15 cellular contexts compared by ENCODE assay signal in the genomic region with DNA sequence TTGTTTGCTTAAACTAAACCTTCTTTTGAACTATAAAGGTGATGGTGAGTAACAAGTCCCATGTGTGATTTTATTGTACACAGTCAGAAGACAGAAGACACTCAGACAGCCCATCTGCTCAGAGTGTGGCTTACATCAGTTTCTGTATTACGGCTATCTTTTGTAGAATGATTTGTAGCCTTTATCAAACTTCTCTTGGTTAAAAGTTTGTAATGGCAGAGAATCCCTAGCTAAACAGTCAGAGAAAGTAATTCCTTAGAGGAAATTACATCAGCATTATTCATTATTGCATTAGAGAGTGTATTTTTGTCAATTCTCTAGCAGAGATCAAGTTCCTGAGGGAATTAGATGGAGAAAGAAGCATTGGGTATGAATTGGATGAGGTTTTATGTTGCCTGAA.
DNase-seq lines count a peak whose midpoint lies in the region; ATAC-seq and TF ChIP-seq lines count a peak whose summit lies in the region.
"Had no signal": no experiment of that assay in that cellular context is flagged by ENCODE, and none has a peak within 500 bp of the region (broad histone marks: within the 10 kb centered on the region; RNA-seq: fewer than 3 reads in every experiment).

No MANE protein-coding gene starts in this region.

- H3K4me1 ChIP-seq in A673 (ENCODE audit: insufficient read depth, low read length, poor library complexity, severe bottlenecking) (no peaks in the 10 kb centered on the region), mesenchymal stem cell (ENCODE audit: control insufficient read depth, insufficient read depth, low read depth, low read length) (no peaks in the 10 kb centered on the region), thyroid gland (no peaks in the 10 kb centered on the region), PC-3 (ENCODE audit: insufficient read depth, low read length) (no peaks in the 10 kb centered on the region)
- H3K4me1 ChIP-seq: BE2C, HAP-1 had no signal

- H3K4me3 Mint-ChIP-seq in natural killer cell, result no peak overlapping the region
- no peak overlapping the region for H3K4me3 Mint-ChIP-seq in CD4-positive, alpha-beta T cell
- H3K4me3 Mint-ChIP-seq: CD4-positive, CD25-positive, alpha-beta regulatory T cell had no signal

- DNase-seq in A673 (ENCODE audit: low spot score), result peak; percentile 10
- peak; percentile 12 for DNase-seq in SK-N-MC (ENCODE audit: low read depth, low spot score)
- DNase-seq in fibroblast of peridontal ligament (ENCODE audit: extremely low read depth), result peak; percentile 7
- peak; percentile 31 for DNase-seq in mesenchymal stem cell
- DNase-seq in thyroid gland, result no peak
- no peak for DNase-seq in PC-3
- DNase-seq in natural killer cell, result no peak
- DNase-seq in CD4-positive, alpha-beta T cell, result no peak
- DNase-seq: ACHN; BE2C; C1 segment of cervical spinal cord; CD4-positive, CD25-positive, alpha-beta regulatory T cell; DMS79 treated with DMSO at 0.1 percent for 48 hours; GF-D8 had no signal

- H4K20me1 ChIP-seq in PC-3 (ENCODE audit: low read length), result no peaks in the 10 kb centered on the region

- H3K4ac ChIP-seq in mesenchymal stem cell (ENCODE audit: low read depth in 1 of 2, low read length in 2 of 2), result no peak overlapping the region

- H2BK120ac ChIP-seq in mesenchymal stem cell (ENCODE audit: low read depth, low read length), result no peak overlapping the region

- no peaks in the 10 kb centered on the region for H3K79me2 ChIP-seq in PC-3 (ENCODE audit: low read length)

- no peaks in the 10 kb centered on the region for H3K4me1 Mint-ChIP-seq in natural killer cell
- no peaks in the 10 kb centered on the region for H3K4me1 Mint-ChIP-seq in CD4-positive, alpha-beta T cell (ENCODE audit: low read depth)
- H3K4me1 Mint-ChIP-seq: CD4-positive, CD25-positive, alpha-beta regulatory T cell had no signal

- POLR2A ChIA-PET in A673 (lab: Charles Lee; ENCODE audit: low non-redundant PET), result no interaction called here
- POLR2A ChIA-PET in PC-3 (lab: Charles Lee; ENCODE audit: unreplicated experiment), result no interaction called here
- POLR2A ChIA-PET in CD4-positive, alpha-beta T cell (lab: Charles Lee), result no interaction called here

- H3K4me3 ChIP-seq in A673 (ENCODE audit: low read depth, low read length, poor library complexity, severe bottlenecking) (no peak overlapping the region), SK-N-MC (0 out of 2 replicates have a peak overlapping the region, but pooled peaks have one; percentile 12), mesenchymal stem cell (ENCODE audit: insufficient read depth in 1 of 2, low read depth in 1 of 2, low read length in 2 of 2) (no peak overlapping the region), thyroid gland (replicated peaks in 1 of 3) (no peak overlapping the region), PC-3 (ENCODE audit: low read length) (no peak overlapping the region)
- H3K4me3 ChIP-seq: HAP-1 had no signal

- no peak overlapping the region for H3K27ac ChIP-seq in A673 (ENCODE audit: low read depth, low read length, poor library complexity, severe bottlenecking)
- H3K27ac ChIP-seq in SK-N-MC, result peak overlapping the region; percentile 9; the same call in 1 of the 2 replicates
- no peak overlapping the region for H3K27ac ChIP-seq in mesenchymal stem cell (ENCODE audit: low read length, poor library complexity, severe bottlenecking)
- no peak overlapping the region for H3K27ac ChIP-seq in thyroid gland
- H3K27ac ChIP-seq in PC-3 (ENCODE audit: low read length), result no peak overlapping the region
- H3K27ac ChIP-seq in CD4-positive, alpha-beta T cell (ENCODE audit: low read depth, low read length), result no peak overlapping the region

- no peak overlapping the region for H2AK5ac ChIP-seq in mesenchymal stem cell (ENCODE audit: low read length, severe bottlenecking)

- H3K36me3 ChIP-seq in A673 (ENCODE audit: insufficient read depth, low read length, poor library complexity, severe bottlenecking) (no peaks in the 10 kb centered on the region), SK-N-MC (ENCODE audit: insufficient read depth, low read length) (no peaks in the 10 kb centered on the region), mesenchymal stem cell (ENCODE audit: control insufficient read depth in 1 of 2, insufficient read depth in 2 of 2, low read depth in 1 of 2, low read length in 2 of 2) (no peaks in the 10 kb centered on the region), thyroid gland (no peaks in the 10 kb centered on the region), PC-3 (ENCODE audit: low read depth, low read length) (no peaks in the 10 kb centered on the region)
- H3K36me3 ChIP-seq: BE2C, HAP-1 had no signal

- WGBS in mesenchymal stem cell, result no CpG with 5 or more reads among the region's 1 CpG
- WGBS in thyroid gland, 2 donors, result 78 to 83% methylated on average over 1 of the region's 1 CpG

- no peaks in the 10 kb centered on the region for H3K9me2 ChIP-seq in PC-3 (replicated peaks; ENCODE audit: low read length)

- H3K27me3 ChIP-seq in A673 (replicated peaks; ENCODE audit: insufficient read depth, low read depth, low read length, poor library complexity) (no peaks in the 10 kb centered on the region), mesenchymal stem cell (ENCODE audit: control insufficient read depth in 1 of 2, insufficient read depth in 1 of 2, low read length in 2 of 2) (no peaks in the 10 kb centered on the region), thyroid gland (no peaks in the 10 kb centered on the region), PC-3 (ENCODE audit: low read length) (no peaks in the 10 kb centered on the region)
- H3K27me3 ChIP-seq in CD4-positive, alpha-beta T cell (ENCODE audit: control insufficient read depth, insufficient read depth, low read length), result no peaks in the 10 kb centered on the region
- H3K27me3 ChIP-seq: BE2C had no signal

- no peaks in the 10 kb centered on the region for H3K79me1 ChIP-seq in mesenchymal stem cell (replicated peaks; ENCODE audit: low read length, poor library complexity, severe bottlenecking)

- H3K9me3 ChIP-seq in A673 (ENCODE audit: low read depth, low read length, poor library complexity, severe bottlenecking) (no peaks in the 10 kb centered on the region), SK-N-MC (ENCODE audit: low read depth, low read length) (no peaks in the 10 kb centered on the region), mesenchymal stem cell (ENCODE audit: control insufficient read depth, low read length) (peaks cover 3% of the 10 kb centered on the region), thyroid gland (no peaks in the 10 kb centered on the region), PC-3 (ENCODE audit: low read length) (peaks cover 20% of the 10 kb centered on the region; the same call in 1 of the 2 replicates)
- H3K9me3 ChIP-seq in CD4-positive, alpha-beta T cell (ENCODE audit: control insufficient read depth, low read length), result no peaks in the 10 kb centered on the region
- H3K9me3 ChIP-seq: BE2C, HAP-1 had no signal

- no peak overlapping the region for H3K23ac ChIP-seq in mesenchymal stem cell (ENCODE audit: low read length in 2 of 2)

- no peak for ATAC-seq in PC-3
- no peak for ATAC-seq in natural killer cell
- ATAC-seq in CD4-positive, alpha-beta T cell (ENCODE audit: poor library complexity), result no peak

- CTCF ChIA-PET in A673 (lab: Charles Lee), result no interaction called here
- CTCF ChIA-PET in PC-3 (lab: Charles Lee), result no interaction called here
- CTCF ChIA-PET in CD4-positive, alpha-beta T cell (lab: Charles Lee), result no interaction called here

- no peak for TF ChIP-seq CTCF in A673 (conservative IDR thresholded peaks at IDR 0.05; ENCODE audit: low read depth, low read length)
- TF ChIP-seq CTCF in thyroid gland (IDR thresholded peaks at IDR 0.05), result no peak
- no peak for TF ChIP-seq CTCF in PC-3 (conservative IDR thresholded peaks at IDR 0.05; ENCODE audit: low read depth, low read length)
- no peak for TF ChIP-seq CTCF in natural killer cell (IDR thresholded peaks at IDR 0.05)
- no peak for TF ChIP-seq CTCF in CD4-positive, alpha-beta T cell (IDR thresholded peaks at IDR 0.05)

- no peak overlapping the region for H4K8ac ChIP-seq in mesenchymal stem cell (ENCODE audit: low read length)

- no TSS peak for BruUV-seq in A673 (replicated peaks; lab: Mats Ljungman, UMichigan)
- BruUV-seq in PC-3 (replicated peaks; lab: Mats Ljungman, UMichigan), result no TSS peak

- H3K9me3 Mint-ChIP-seq in natural killer cell, result peaks cover 2 to 3% of the 10 kb centered on the region in 2 donors
- H3K9me3 Mint-ChIP-seq in CD4-positive, alpha-beta T cell, result no peaks in the 10 kb centered on the region

- intact Hi-C loops in A673 (cut with micrococcal nuclease; ENCODE audit: unreplicated experiment), result no loop called here
- intact Hi-C loops in thyroid gland (cut with DNase I), result no loop called here
- intact Hi-C loops in PC-3 (cut with micrococcal nuclease), result no loop called here
- intact Hi-C loops in natural killer cell (cut with micrococcal nuclease), result no loop called here
- intact Hi-C loops in CD4-positive, alpha-beta T cell (cut with DNase I, micrococcal nuclease), result no loop called here

- no peaks in the 10 kb centered on the region for H3K27me3 Mint-ChIP-seq in natural killer cell (ENCODE audit: low read depth in 2 of 2)
- H3K27me3 Mint-ChIP-seq in CD4-positive, alpha-beta T cell, result no peaks in the 10 kb centered on the region
- H3K27me3 Mint-ChIP-seq: CD4-positive, CD25-positive, alpha-beta regulatory T cell had no signal

- no peak overlapping the region for H3K18ac ChIP-seq in mesenchymal stem cell (ENCODE audit: low read depth in 1 of 2, low read length in 2 of 2)

- no peak overlapping the region for H3K4me2 ChIP-seq in mesenchymal stem cell (ENCODE audit: low read length, poor library complexity, severe bottlenecking)
- H3K4me2 ChIP-seq in PC-3 (ENCODE audit: low read length), result no peak overlapping the region

- H3K9ac ChIP-seq in SK-N-MC (ENCODE audit: insufficient read length), result no peak overlapping the region
- H3K9ac ChIP-seq in mesenchymal stem cell (ENCODE audit: low read length), result peak overlapping the region; percentile 36
- no peak overlapping the region for H3K9ac ChIP-seq in PC-3 (ENCODE audit: low read length)

- no peak overlapping the region for H3K14ac ChIP-seq in mesenchymal stem cell (ENCODE audit: low read length in 2 of 2)

- no peaks in the 10 kb centered on the region for H3K36me3 Mint-ChIP-seq in natural killer cell
- no peaks in the 10 kb centered on the region for H3K36me3 Mint-ChIP-seq in CD4-positive, alpha-beta T cell (ENCODE audit: low read depth)
- H3K36me3 Mint-ChIP-seq: CD4-positive, CD25-positive, alpha-beta regulatory T cell had no signal

- H2AFZ ChIP-seq in mesenchymal stem cell (ENCODE audit: low read depth, low read length) (no peak overlapping the region), PC-3 (ENCODE audit: low read length) (no peak overlapping the region)

- no peak overlapping the region for H4K91ac ChIP-seq in mesenchymal stem cell (ENCODE audit: low read length)

- no peak overlapping the region for H3K27ac Mint-ChIP-seq in natural killer cell
- H3K27ac Mint-ChIP-seq in CD4-positive, alpha-beta T cell, result no peak overlapping the region
- H3K27ac Mint-ChIP-seq: CD4-positive, CD25-positive, alpha-beta regulatory T cell had no signal

- TF ChIP-seq POLR2A in thyroid gland (IDR thresholded peaks at IDR 0.05), result no peak

- no peak overlapping the region for H2BK5ac ChIP-seq in mesenchymal stem cell (ENCODE audit: low read depth, low read length, poor library complexity, severe bottlenecking)

- H3F3A ChIP-seq in PC-3 (ENCODE audit: low read length, unreplicated experiment), result no peaks in the 10 kb centered on the region

- no peak overlapping the region for H2BK12ac ChIP-seq in mesenchymal stem cell (ENCODE audit: low read length in 2 of 2)

- H2BK15ac ChIP-seq in mesenchymal stem cell (ENCODE audit: low read depth, poor library complexity, severe bottlenecking), result no peak overlapping the region

Comparison
In these comparisons a context has a peak if more than half of its experiments do, and no peak if none do; other contexts are left out.
1. DNase-seq: peak in A673 (single experiment), SK-N-MC (single experiment), fibroblast of peridontal ligament (single experiment) and mesenchymal stem cell (single experiment); none in thyroid gland (0 of 2), PC-3 (single experiment), natural killer cell (single experiment) and CD4-positive, alpha-beta T cell (0 of 10).